ENCODE assay signal across 17 cellular contexts in genomic region chr18:22194151-22194598, GRCh38. TPM values are rescaled to one million over a fixed set of nuclear protein-coding genes. Genes with fewer than 3 reads are reported as not detected.
DNase-seq lines count a peak whose midpoint lies in the region; ATAC-seq and TF ChIP-seq lines count a peak whose summit lies in the region.
"Had no signal": no experiment of that assay in that cellular context is flagged by ENCODE, and none has a peak within 500 bp of the region (broad histone marks: within the 10 kb centered on the region; RNA-seq: fewer than 3 reads in every experiment).

No MANE protein-coding gene starts in this region.

- peak; percentile 23 to 30 for ATAC-seq in lower lobe of right lung
- no peak for ATAC-seq in thoracic aorta (ENCODE audit: insufficient number of reproducible peaks, low FRiP score, low read depth)
- ATAC-seq in HG03095 (IDR thresholded peaks at IDR 0.05; ENCODE audit: unreplicated experiment), result no peak
- no peak for ATAC-seq in activated T-cell treated with anti-CD3 and anti-CD28 coated beads, Interleukin-2, amount 50 U/mL, for 72 hours (replicated peaks in 1 of 2)
- ATAC-seq: gastrocnemius medialis, HCT116 had no signal

- no peak overlapping the region for H3K4me2 ChIP-seq in OCI-LY3 (ENCODE audit: low read length)

- no peak for TF ChIP-seq POLR2A in esophagus muscularis mucosa (IDR thresholded peaks at IDR 0.05; ENCODE audit: low read depth)

- H3K4me3 ChIP-seq in OCI-LY3 (ENCODE audit: low read length) (no peak overlapping the region), esophagus muscularis mucosa (no peak overlapping the region), lower lobe of right lung (peak overlapping the region; percentile 1), thoracic aorta (peak overlapping the region; percentile 62)
- H3K4me3 ChIP-seq: gastrocnemius medialis, skin epidermis had no signal

- intact Hi-C loops in esophagus muscularis mucosa (cut with DNase I) (no loop called here), lower lobe of right lung (cut with DNase I) (no loop called here)

- peaks cover 5% of the 10 kb centered on the region for H3K27me3 Mint-ChIP-seq in activated T-cell treated with anti-CD3 and anti-CD28 coated beads, Interleukin-2, amount 50 U/mL, for 72 hours (ENCODE audit: low read depth)

- H2AFZ ChIP-seq in OCI-LY3 (ENCODE audit: low read depth, low read length), result peak overlapping the region; percentile 43; the same call in 1 of the 2 replicates

- H3K27me3 ChIP-seq in OCI-LY3 (ENCODE audit: low read depth, low read length) (no peaks in the 10 kb centered on the region; the same call in 1 of the 2 replicates), esophagus muscularis mucosa (no peaks in the 10 kb centered on the region), lower lobe of right lung (ENCODE audit: low read depth) (no peaks in the 10 kb centered on the region), thoracic aorta (replicated peaks; ENCODE audit: insufficient read depth) (no peaks in the 10 kb centered on the region)

- no peaks in the 10 kb centered on the region for H3K4me1 Mint-ChIP-seq in activated T-cell treated with anti-CD3 and anti-CD28 coated beads, Interleukin-2, amount 50 U/mL, for 72 hours (ENCODE audit: low read depth)

- H3K79me2 ChIP-seq in OCI-LY3 (ENCODE audit: low read length), result no peaks in the 10 kb centered on the region

- no peak overlapping the region for H3K27ac Mint-ChIP-seq in activated T-cell treated with anti-CD3 and anti-CD28 coated beads, Interleukin-2, amount 50 U/mL, for 72 hours
- H3K27ac Mint-ChIP-seq: activated T-helper 1 cell treated with anti-CD3 and anti-CD28 coated beads, Interleukin-12 subunit alpha, Interleukin-12 subunit beta, Interleukin-2, Interleukin-4 antibody, amounts not matched to agents 30 ng/mL and 10 ng/mL and 1 ng/mL, durations not matched to agents 14 hours and 24 hours and 36 hours had no signal

- no peaks in the 10 kb centered on the region for H3K36me3 ChIP-seq in OCI-LY3 (replicated peaks; ENCODE audit: low read depth, low read length)
- H3K36me3 ChIP-seq in esophagus muscularis mucosa, result peaks cover 0 to 11% (median 0%) of the 10 kb centered on the region in 4 donors
- H3K36me3 ChIP-seq in lower lobe of right lung, result no peaks in the 10 kb centered on the region
- H3K36me3 ChIP-seq in thoracic aorta, result no peaks in the 10 kb centered on the region
- H3K36me3 ChIP-seq: gastrocnemius medialis had no signal

- H4K20me1 ChIP-seq in OCI-LY3 (ENCODE audit: insufficient read depth, low read length), result no peaks in the 10 kb centered on the region

- WGBS in esophagus muscularis mucosa, result 50% methylated on average over 7 of the region's 7 CpGs

- TF ChIP-seq EP300 in esophagus muscularis mucosa (IDR thresholded peaks at IDR 0.05), result no peak

- H3K4me1 ChIP-seq in OCI-LY3 (ENCODE audit: low read length) (peaks cover 15% of the 10 kb centered on the region), esophagus muscularis mucosa (peaks cover 29 to 41% (median 35%) of the 10 kb centered on the region in 4 donors), lower lobe of right lung (peaks cover 70% of the 10 kb centered on the region), thoracic aorta (ENCODE audit: control insufficient read depth in 1 of 2, low read depth in 2 of 2) (peaks cover 75 to 93% of the 10 kb centered on the region in 2 donors)
- H3K4me1 ChIP-seq: gastrocnemius medialis had no signal

- no peak overlapping the region for H3K9ac ChIP-seq in OCI-LY3 (ENCODE audit: low read length)

- H3K9me3 Mint-ChIP-seq in activated T-cell treated with anti-CD3 and anti-CD28 coated beads, Interleukin-2, amount 50 U/mL, for 72 hours, result no peaks in the 10 kb centered on the region
- H3K9me3 Mint-ChIP-seq: activated T-helper 1 cell treated with anti-CD3 and anti-CD28 coated beads, Interleukin-12 subunit alpha, Interleukin-12 subunit beta, Interleukin-2, Interleukin-4 antibody, amounts not matched to agents 30 ng/mL and 10 ng/mL and 1 ng/mL, durations not matched to agents 14 hours and 24 hours and 36 hours had no signal

- no peak overlapping the region for H3K27ac ChIP-seq in OCI-LY3 (ENCODE audit: low read length)
- H3K27ac ChIP-seq in esophagus muscularis mucosa (replicated peaks in 1 of 4), result peak overlapping the region in 3 of 4 donors; percentile 24 to 79 (median 72)
- peak overlapping the region; percentile 57 for H3K27ac ChIP-seq in lower lobe of right lung
- peak overlapping the region; percentile 79 to 95 for H3K27ac ChIP-seq in thoracic aorta
- H3K27ac ChIP-seq: C4-2B, gastrocnemius medialis, skin epidermis had no signal

- no peak for DNase-seq in esophagus muscularis mucosa (ENCODE audit: extremely low spot score)
- DNase-seq in lower lobe of right lung, result no peak
- no peak for DNase-seq in thoracic aorta (ENCODE audit: low spot score)
- no peak for DNase-seq in NOMO-1 treated with DMSO at 0.1 percent for 48 hours (lab: John Stamatoyannopoulos, UW; ENCODE audit: unreplicated experiment)
- no peak for DNase-seq in activated CD4-positive, alpha-beta T cell treated with anti-CD3 and anti-CD28 coated beads for 48 hours
- no peak for DNase-seq in activated T-cell treated with anti-CD3 and anti-CD28 coated beads, Interleukin-2, amount 50 U/mL, for 72 hours
- DNase-seq: activated CD4-positive, CD25-positive, alpha-beta regulatory T cell; cerebellar nuclear complex; gastrocnemius medialis; NCI-H345; SIG-M5 had no signal

- no peaks in the 10 kb centered on the region for H3K36me3 Mint-ChIP-seq in activated T-cell treated with anti-CD3 and anti-CD28 coated beads, Interleukin-2, amount 50 U/mL, for 72 hours (ENCODE audit: insufficient read depth in 2 of 2)

- no peak overlapping the region for H3K4me3 Mint-ChIP-seq in activated T-cell treated with anti-CD3 and anti-CD28 coated beads, Interleukin-2, amount 50 U/mL, for 72 hours
- H3K4me3 Mint-ChIP-seq: activated T-helper 1 cell treated with anti-CD3 and anti-CD28 coated beads, Interleukin-12 subunit alpha, Interleukin-12 subunit beta, Interleukin-2, Interleukin-4 antibody, amounts not matched to agents 30 ng/mL and 10 ng/mL and 1 ng/mL, durations not matched to agents 14 hours and 24 hours and 36 hours had no signal

- H3K9me3 ChIP-seq in OCI-LY3 (ENCODE audit: insufficient read depth, low read length) (no peaks in the 10 kb centered on the region), esophagus muscularis mucosa (no peaks in the 10 kb centered on the region), lower lobe of right lung (no peaks in the 10 kb centered on the region), thoracic aorta (no peaks in the 10 kb centered on the region)
- H3K9me3 ChIP-seq: gastrocnemius medialis had no signal

- no peak for TF ChIP-seq CTCF in OCI-LY3 (IDR thresholded peaks at IDR 0.05; ENCODE audit: low read depth, low read length)
- no peak for TF ChIP-seq CTCF in esophagus muscularis mucosa (IDR thresholded peaks at IDR 0.05)
- no peak for TF ChIP-seq CTCF in lower lobe of right lung (IDR thresholded peaks at IDR 0.05)
- TF ChIP-seq CTCF in thoracic aorta (IDR thresholded peaks at IDR 0.05), result no peak

RNA-seq across cellular contexts. Expression of gene GATA6, which starts 24.8 kb away (rescaled TPM):
- total RNA-seq in esophagus muscularis mucosa (10 to 100 TPM in 2 of 4 donors, 1 to 10 TPM in 2; 6.6 to 35.5 (median 12.5) TPM), lower lobe of right lung (22.1 TPM), thoracic aorta (10 to 100 TPM; 92.7 to 92.8 TPM)
- total RNA-seq in activated T-cell treated with anti-CD3 and anti-CD28 coated beads, Interleukin-2, amount 50 U/mL, for 72 hours, result under 1 TPM; 0.39 to 0.43 TPM
- total RNA-seq: activated T-helper 1 cell treated with anti-CD3 and anti-CD28 coated beads, Interleukin-12 subunit alpha, Interleukin-12 subunit beta, Interleukin-2, Interleukin-4 antibody, amounts not matched to agents 30 ng/mL and 10 ng/mL and 1 ng/mL, durations not matched to agents 14 hours and 24 hours and 36 hours had no signal

Comparison
In these comparisons a context has a peak if more than half of its experiments do, and no peak if none do; other contexts are left out.
1. H3K4me3 ChIP-seq: peak in lower lobe of right lung (single experiment) and thoracic aorta (single experiment); none in OCI-LY3 (single experiment) and esophagus muscularis mucosa (0 of 4).
2. ATAC-seq: peak in lower lobe of right lung (2 of 2); none in thoracic aorta (single experiment), HG03095 (single experiment) and activated T-cell treated with anti-CD3 and anti-CD28 coated beads, Interleukin-2, amount 50 U/mL, for 72 hours (0 of 2).
3. RNA of gene GATA6, which starts 24.8 kb away (total RNA-seq): 92.7 to 92.8 TPM in thoracic aorta, 22.1 TPM in lower lobe of right lung (single experiment) and 6.6 to 35.5 TPM in esophagus muscularis mucosa; 0.39 to 0.43 TPM in activated T-cell treated with anti-CD3 and anti-CD28 coated beads, Interleukin-2, amount 50 U/mL, for 72 hours; every median in the first group is over 4 times any median in the second.